Comparison of ENCODE assay signal across 14 cellular contexts in genomic region chr1:203666621-203667020, GRCh38. TPM values are rescaled to one million over a fixed set of nuclear protein-coding genes. Genes with fewer than 3 reads are reported as not detected.
A peak's percentile ranks its signal among the peaks of the same experiment; 100 is the strongest.
DNase-seq lines count a peak whose midpoint lies in the region; ATAC-seq and TF ChIP-seq lines count a peak whose summit lies in the region.
"Had no signal": no experiment of that assay in that cellular context is flagged by ENCODE, and none has a peak within 500 bp of the region (broad histone marks: within the 10 kb centered on the region; RNA-seq: fewer than 3 reads in every experiment).

No MANE protein-coding gene starts in this region.

- no peaks in the 10 kb centered on the region for H3K9me3 ChIP-seq in heart left ventricle
- no peaks in the 10 kb centered on the region for H3K9me3 ChIP-seq in prostate gland
- H3K9me3 ChIP-seq: mucosa of descending colon, right lobe of liver had no signal

- H3K27me3 ChIP-seq in heart left ventricle = no peaks in the 10 kb centered on the region
- no peaks in the 10 kb centered on the region for H3K27me3 ChIP-seq in prostate gland (replicated peaks; ENCODE audit: insufficient read depth)
- no peaks in the 10 kb centered on the region for H3K27me3 ChIP-seq in mesendoderm (ENCODE audit: insufficient read depth, low read length, poor library complexity)
- H3K27me3 ChIP-seq: right lobe of liver had no signal

- no peak overlapping the region for H3K27ac Mint-ChIP-seq in glutamatergic neuron (ENCODE audit: unreplicated experiment)
- H3K27ac Mint-ChIP-seq: GM23338 had no signal

- no peak for TF ChIP-seq POLR2A in heart left ventricle (IDR thresholded peaks at IDR 0.05)
- TF ChIP-seq POLR2A in prostate gland (IDR thresholded peaks at IDR 0.05) = no peak

- peak in 3 of 4 donors; percentile 6 to 44 (median 7) for ATAC-seq in heart left ventricle
- ATAC-seq: GM23338, mucosa of descending colon had no signal

- H3K36me3 ChIP-seq in heart left ventricle (peaks cover 0 to 13% (median 0%) of the 10 kb centered on the region in 9 donors), prostate gland (no peaks in the 10 kb centered on the region), mesendoderm (ENCODE audit: control insufficient read depth, insufficient read depth, low read length) (no peaks in the 10 kb centered on the region)
- H3K36me3 ChIP-seq: right lobe of liver had no signal

- H3K4me1 ChIP-seq in heart left ventricle = peaks cover 19 to 100% (median 88%) of the 10 kb centered on the region in 12 donors
- no peaks in the 10 kb centered on the region for H3K4me1 ChIP-seq in prostate gland (replicated peaks)
- no peaks in the 10 kb centered on the region for H3K4me1 ChIP-seq in mesendoderm (ENCODE audit: control insufficient read depth, low read depth, low read length)

- intact Hi-C loops in heart left ventricle (cut with DNase I) = no loop called here
- intact Hi-C loops in prostate gland (cut with DNase I) = no loop called here

- DNase-seq in AG10803 (ENCODE audit: low read depth) = peak; percentile 41
- DNase-seq in astrocyte of the hippocampus (ENCODE audit: low read depth, low spot score) = peak; percentile 60
- DNase-seq in heart left ventricle = no peak
- DNase-seq in prostate gland (ENCODE audit: low spot score) = no peak
- no peak for DNase-seq in mesendoderm
- no peak for DNase-seq in NCI-H2107 (lab: John Stamatoyannopoulos, UW)
- no peak for DNase-seq in glutamatergic neuron
- no peak for DNase-seq in stimulated activated CD4-positive, alpha-beta T cell treated with anti-CD3 and anti-CD28 coated beads, Interleukin-15, amount 100 ng/mL, for 24 hours
- DNase-seq: activated gamma-delta T cell treated with Interleukin-2 at 50 U/mL for 16 hours, mucosa of descending colon, NCI-H187, right lobe of liver, SHP77 had no signal

- H3K79me2 ChIP-seq in mesendoderm (ENCODE audit: control insufficient read depth, insufficient read depth, low read length) = no peaks in the 10 kb centered on the region

- H3K9me3 Mint-ChIP-seq in glutamatergic neuron (ENCODE audit: unreplicated experiment) = no peaks in the 10 kb centered on the region
- H3K9me3 Mint-ChIP-seq: GM23338 had no signal

- H3K9ac ChIP-seq in mesendoderm (ENCODE audit: low read length) = no peak overlapping the region

- no peak overlapping the region for H3K4me3 ChIP-seq in AG10803 (ENCODE audit: low read length)
- no peak overlapping the region for H3K4me3 ChIP-seq in heart left ventricle
- no peak overlapping the region for H3K4me3 ChIP-seq in prostate gland
- no peak overlapping the region for H3K4me3 ChIP-seq in mesendoderm (ENCODE audit: low read length)
- H3K4me3 ChIP-seq: GM23338, mucosa of descending colon, right lobe of liver had no signal

- H3K4me3 Mint-ChIP-seq in glutamatergic neuron (ENCODE audit: unreplicated experiment) = no peak overlapping the region
- H3K4me3 Mint-ChIP-seq: GM23338 had no signal

- no peak overlapping the region for H2BK15ac ChIP-seq in mesendoderm (replicated peaks; ENCODE audit: low read depth)

- TF ChIP-seq CTCF in AG10803 (conservative IDR thresholded peaks at IDR 0.05; ENCODE audit: low read length) = no peak
- TF ChIP-seq CTCF in heart left ventricle (IDR thresholded peaks at IDR 0.05) = no peak
- no peak for TF ChIP-seq CTCF in prostate gland (IDR thresholded peaks at IDR 0.05)
- TF ChIP-seq CTCF in glutamatergic neuron (IDR thresholded peaks at IDR 0.05; ENCODE audit: partially characterized antibody, unreplicated experiment) = no peak

- peaks cover 6% of the 10 kb centered on the region for H3K27me3 Mint-ChIP-seq in glutamatergic neuron (ENCODE audit: unreplicated experiment)

- no peak overlapping the region for H3K4me2 ChIP-seq in mesendoderm (ENCODE audit: low read length)
- H3K4me2 ChIP-seq: GM23338 had no signal

- H2BK120ac ChIP-seq in mesendoderm (ENCODE audit: low read depth, low read length) = no peak overlapping the region

- 23 to 45% (median 32%) methylated on average over 1 of the region's 1 CpG for WGBS in heart left ventricle, 4 donors
- 68% methylated on average over 1 of the region's 1 CpG for WGBS in prostate gland
- WGBS in mesendoderm (ENCODE audit: extremely low coverage, insufficient coverage, low lambda C conversion rate) = no CpG with 5 or more reads among the region's 1 CpG

- no peaks in the 10 kb centered on the region for H3K36me3 Mint-ChIP-seq in glutamatergic neuron (ENCODE audit: unreplicated experiment)

- no peak overlapping the region for H2BK5ac ChIP-seq in mesendoderm (ENCODE audit: low read length)

- no peak overlapping the region for H3K56ac ChIP-seq in mesendoderm (ENCODE audit: low read length)

- peak overlapping the region in 11 of 12 donors; percentile 51 to 87 (median 63) for H3K27ac ChIP-seq in heart left ventricle
- peak overlapping the region; percentile 9 to 53 for H3K27ac ChIP-seq in prostate gland
- H3K27ac ChIP-seq in mesendoderm (ENCODE audit: low read depth, low read length) = no peak overlapping the region
- H3K27ac ChIP-seq: right lobe of liver had no signal

- H3K23ac ChIP-seq in mesendoderm (ENCODE audit: low read length) = no peak overlapping the region

- no peak overlapping the region for H2AK5ac ChIP-seq in mesendoderm (ENCODE audit: low read length)

- H4K5ac ChIP-seq in mesendoderm (ENCODE audit: low read length) = no peak overlapping the region

- H3K79me1 ChIP-seq in mesendoderm (ENCODE audit: low read length) = no peaks in the 10 kb centered on the region

- no peak overlapping the region for H3K18ac ChIP-seq in mesendoderm (ENCODE audit: low read length)

- no peak overlapping the region for H4K8ac ChIP-seq in mesendoderm (ENCODE audit: low read depth, low read length)

- H3K4me1 Mint-ChIP-seq in glutamatergic neuron (ENCODE audit: low read depth, unreplicated experiment) = peaks cover 22% of the 10 kb centered on the region

- H3K4ac ChIP-seq in mesendoderm (ENCODE audit: low read depth, low read length) = no peak overlapping the region

RNA-seq across cellular contexts. Expression of gene ATP2B4, which starts 40.0 kb away (rescaled TPM):
- total RNA-seq in heart left ventricle = 100 to 1,000 TPM in 8 of 9 donors, 10 to 100 TPM in 1; 87.0 to 253 (median 159) TPM
- polyA plus RNA-seq in heart left ventricle = 100 to 1,000 TPM in 1 of 2 donors, 10 to 100 TPM in 1; 56.0 to 142 TPM
- total RNA-seq in prostate gland = 100 to 1,000 TPM in 1 of 2 donors, 10 to 100 TPM in 1; 31.7 to 127 TPM
- polyA plus RNA-seq in mesendoderm (2013, experiment 1 of 2) = 9.3 TPM
- polyA plus RNA-seq in mesendoderm (2013, experiment 2 of 2) = 8.2 TPM
- 17.4 TPM for total RNA-seq in glutamatergic neuron (ENCODE audit: unreplicated experiment)

Comparison
In these comparisons a context has a peak if more than half of its experiments do, and no peak if none do; other contexts are left out.
1. DNase-seq: peak in AG10803 (single experiment) and astrocyte of the hippocampus (single experiment); none in heart left ventricle (0 of 5), prostate gland (single experiment), mesendoderm (single experiment), NCI-H2107 (single experiment), glutamatergic neuron (single experiment) and stimulated activated CD4-positive, alpha-beta T cell treated with anti-CD3 and anti-CD28 coated beads, Interleukin-15, amount 100 ng/mL, for 24 hours (single experiment).